25 cellular contexts compared by ENCODE assay signal in genomic region chr4:17284323-17285175, GRCh38.
DNase-seq lines count a peak whose midpoint lies in the region; ATAC-seq, FAIRE-seq and TF ChIP-seq lines count a peak whose summit lies in the region.
"Had no signal": no experiment of that assay in that cellular context is flagged by ENCODE, and none has a peak within 500 bp of the region (broad histone marks: within the 10 kb centered on the region; RNA-seq: fewer than 3 reads in every experiment).

No MANE protein-coding gene starts in this region.

- H3K4me1 Mint-ChIP-seq in nephron progenitor cell, result peaks cover 46% of the 10 kb centered on the region
- H3K4me1 Mint-ChIP-seq: neural crest cell had no signal

- DNase-seq in AG20443 (ENCODE audit: low spot score) (peak; percentile 26), SJSA1 (ENCODE audit: low read depth in 1 of 2, low spot score in 2 of 2) (peak; percentile 38 to 41), fibroblast of pulmonary artery (ENCODE audit: low read depth) (peak; percentile 53), nephron progenitor cell (no peak), GM19239 (ENCODE audit: insufficient read length, low spot score) (no peak), NCI-H1105 (lab: John Stamatoyannopoulos, UW) (no peak), AG08396 (ENCODE audit: low spot score) (no peak)
- DNase-seq: activated CD4-positive, alpha-beta T cell treated with anti-CD3 and anti-CD28 coated beads, Interleukin-2, amount 50 U/mL, for 1 hour; DMS79 treated with DMSO at 0.1 percent for 48 hours; effector memory CD4-positive, alpha-beta T cell; islet precursor cell; Kasumi-1; lower lobe of right lung; NCI-H1048; NCI-H187; NCI-H226; upper lobe of left lung had no signal

- no peaks in the 10 kb centered on the region for H3K36me3 Mint-ChIP-seq in nephron progenitor cell (ENCODE audit: low read depth)
- H3K36me3 Mint-ChIP-seq: activated naive CD8-positive, alpha-beta T cell had no signal

- H3K27ac ChIP-seq in SJSA1, result no peak overlapping the region
- H3K27ac ChIP-seq: gastroesophageal sphincter, lower lobe of right lung, RWPE1, upper lobe of left lung, VCaP had no signal

- peaks cover 12% of the 10 kb centered on the region for H3K4me1 ChIP-seq in SJSA1 (replicated peaks)

- no peak for ATAC-seq in HG02623 (IDR thresholded peaks at IDR 0.05; ENCODE audit: unreplicated experiment)
- ATAC-seq: esophagus mucosa, gastroesophageal sphincter, lower lobe of right lung had no signal

- H3K27me3 Mint-ChIP-seq in nephron progenitor cell (ENCODE audit: low read depth, poor library complexity), result no peaks in the 10 kb centered on the region
- H3K27me3 Mint-ChIP-seq: activated naive CD8-positive, alpha-beta T cell had no signal

- TF ChIP-seq CTCF in fibroblast of pulmonary artery (IDR thresholded peaks at IDR 0.05; ENCODE audit: low read length, missing control alignments), result no peak
- TF ChIP-seq CTCF in nephron progenitor cell (IDR thresholded peaks at IDR 0.05), result no peak

- peak overlapping the region; percentile 16 for H3K27ac Mint-ChIP-seq in nephron progenitor cell
- H3K27ac Mint-ChIP-seq: activated naive CD8-positive, alpha-beta T cell had no signal

- no peaks in the 10 kb centered on the region for H3K36me3 ChIP-seq in SJSA1
- H3K36me3 ChIP-seq: gastroesophageal sphincter, lower lobe of right lung, upper lobe of left lung had no signal

- H3K4me3 Mint-ChIP-seq in nephron progenitor cell, result no peak overlapping the region
- H3K4me3 Mint-ChIP-seq: activated naive CD8-positive, alpha-beta T cell; neural crest cell had no signal

- no peak for FAIRE-seq in GM19239 (lab: Jason Lieb, UNC)
- FAIRE-seq: A204.1 had no signal

- H3K4me3 ChIP-seq in SJSA1, result no peak overlapping the region
- H3K4me3 ChIP-seq in fibroblast of pulmonary artery (replicated peaks; ENCODE audit: low read depth, low read length), result no peak overlapping the region
- H3K4me3 ChIP-seq: gastroesophageal sphincter, lower lobe of right lung, upper lobe of left lung had no signal

- H3K27me3 ChIP-seq in SJSA1 (replicated peaks), result no peaks in the 10 kb centered on the region
- H3K27me3 ChIP-seq: gastroesophageal sphincter, upper lobe of left lung had no signal

- H3K9me3 ChIP-seq in SJSA1 (replicated peaks), result 0 out of 2 replicates have a peak, but pooled peaks cover 3% of the 10 kb centered on the region
- H3K9me3 ChIP-seq: gastroesophageal sphincter, lower lobe of right lung, upper lobe of left lung had no signal

- H3K9me3 Mint-ChIP-seq in nephron progenitor cell, result peaks cover 4% of the 10 kb centered on the region
- H3K9me3 Mint-ChIP-seq: neural crest cell had no signal

Comparison
In these comparisons a context has a peak if more than half of its experiments do, and no peak if none do; other contexts are left out.
1. DNase-seq: peak in AG20443 (single experiment), SJSA1 (2 of 2) and fibroblast of pulmonary artery (single experiment); none in nephron progenitor cell (single experiment), GM19239 (single experiment), NCI-H1105 (single experiment) and AG08396 (single experiment).